ENCODE assay signal across 8 cellular contexts in the genomic region with DNA sequence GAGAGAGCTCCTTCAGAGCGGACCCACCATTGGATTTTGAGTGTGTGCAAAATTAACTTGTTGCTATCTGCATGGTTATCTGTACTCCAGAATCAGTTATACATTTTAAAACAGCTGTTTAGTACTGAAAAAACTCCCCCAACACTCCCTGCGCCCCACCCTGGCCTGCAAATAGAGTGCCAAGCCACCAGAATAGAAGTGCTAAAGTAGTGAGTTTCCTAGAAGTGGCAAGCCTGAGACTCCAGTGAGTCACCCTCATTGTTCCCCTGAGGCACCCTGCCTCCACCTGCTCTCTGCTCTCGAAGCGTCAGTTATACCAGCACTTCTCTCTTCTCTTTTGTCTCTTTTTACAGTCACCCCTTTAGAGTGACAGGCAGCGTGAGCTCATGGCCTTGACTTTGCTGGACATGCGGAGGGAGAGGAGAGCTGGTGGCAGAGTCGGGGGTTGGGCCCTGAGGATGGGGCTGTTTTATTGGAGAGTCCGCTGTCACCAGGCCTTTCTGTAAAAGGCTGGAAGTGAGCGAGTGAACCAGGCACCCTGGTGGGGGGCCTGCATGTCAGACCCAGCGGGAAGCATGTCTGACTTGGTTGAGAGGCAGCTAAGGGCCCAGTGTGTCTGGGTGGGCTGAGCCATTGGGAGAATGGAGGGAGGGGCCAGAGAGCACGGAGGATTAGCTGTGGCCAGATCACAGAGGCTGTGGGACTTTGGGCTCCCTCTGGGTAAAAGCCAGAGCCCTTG. TPM values are rescaled to one million over a fixed set of nuclear protein-coding genes. Genes with fewer than 3 reads are reported as not detected.
DNase-seq lines count a peak whose midpoint lies in the region; ATAC-seq and TF ChIP-seq lines count a peak whose summit lies in the region.

No MANE protein-coding gene starts in this region.

- no peaks in the 10 kb centered on the region for H3K9me3 Mint-ChIP-seq in activated CD4-positive, alpha-beta T cell treated with anti-CD3 and anti-CD28 coated beads, Interleukin-2, amount 10 ng/mL, durations not matched to agents 7 days and 5 days
- H3K9me3 Mint-ChIP-seq in endodermal cell = no peaks in the 10 kb centered on the region

- no peaks in the 10 kb centered on the region for H3K27me3 ChIP-seq in endodermal cell (ENCODE audit: control insufficient read depth, insufficient read depth, low read length, poor library complexity, severe bottlenecking)

- no peaks in the 10 kb centered on the region for H3K9me3 ChIP-seq in endodermal cell (ENCODE audit: control insufficient read depth, low read length)

- peaks cover 91% of the 10 kb centered on the region for H3K4me1 Mint-ChIP-seq in activated CD4-positive, alpha-beta T cell treated with anti-CD3 and anti-CD28 coated beads, Interleukin-2, amount 10 ng/mL, durations not matched to agents 7 days and 5 days
- peaks cover 57% of the 10 kb centered on the region for H3K4me1 Mint-ChIP-seq in endodermal cell

- CTCF ChIA-PET in activated CD4-positive, alpha-beta T cell treated with anti-CD3 and anti-CD28 coated beads, Interleukin-2, amount 10 ng/mL, durations not matched to agents 7 days and 5 days (lab: Charles Lee) = interaction anchor here (0.6 to 2.4 kb wide), 8 partner anchors 9 to 288 kb away, joined by 3 to 9 read pairs (median 4); no protein-coding TSS in a partner anchor

- H3K27ac Mint-ChIP-seq in activated CD4-positive, alpha-beta T cell treated with anti-CD3 and anti-CD28 coated beads, Interleukin-2, amount 10 ng/mL, durations not matched to agents 7 days and 5 days = peak overlapping the region; percentile 84
- H3K27ac Mint-ChIP-seq in endodermal cell = peak overlapping the region; percentile 45

- WGBS in endodermal cell (ENCODE audit: insufficient coverage in 1 of 2, insufficient read length in 1 of 2), 2 experiments = 60% methylated on average over 11 of the region's 11 CpGs; no CpG with 5 or more reads in 1 of the 2 experiments

- TF ChIP-seq CTCF in endodermal cell (conservative IDR thresholded peaks at IDR 0.05) = no peak

- POLR2A ChIA-PET in activated CD4-positive, alpha-beta T cell treated with anti-CD3 and anti-CD28 coated beads, Interleukin-2, amount 10 ng/mL, durations not matched to agents 7 days and 5 days (lab: Charles Lee) = no interaction called here

- DNase-seq in NCI-H1092 (lab: John Stamatoyannopoulos, UW) (peak; percentile 68), endodermal cell (peak; percentile 83), putamen (ENCODE audit: low spot score) (peak; percentile 49), hippocampal formation (lab: John Stamatoyannopoulos, UW) (no peak)
- DNase-seq in activated CD4-positive, alpha-beta T cell treated with anti-CD3 and anti-CD28 coated beads, Interleukin-2, amount 10 ng/mL, durations not matched to agents 7 days and 5 days = peak; percentile 48

- H3K27ac ChIP-seq in endodermal cell (ENCODE audit: low read depth, low read length) = peak overlapping the region; percentile 49

- H3K36me3 ChIP-seq in endodermal cell (ENCODE audit: control insufficient read depth, insufficient read depth, low read length) = no peaks in the 10 kb centered on the region

- H3K36me3 Mint-ChIP-seq in activated CD4-positive, alpha-beta T cell treated with anti-CD3 and anti-CD28 coated beads, Interleukin-2, amount 10 ng/mL, durations not matched to agents 7 days and 5 days (ENCODE audit: low read depth) = peaks cover 12% of the 10 kb centered on the region
- no peaks in the 10 kb centered on the region for H3K36me3 Mint-ChIP-seq in endodermal cell (ENCODE audit: low read depth)

- H3K4me3 Mint-ChIP-seq in activated CD4-positive, alpha-beta T cell treated with anti-CD3 and anti-CD28 coated beads, Interleukin-2, amount 10 ng/mL, durations not matched to agents 7 days and 5 days = peak overlapping the region; percentile 49
- no peak overlapping the region for H3K4me3 Mint-ChIP-seq in endodermal cell

- ATAC-seq in GM18511 (IDR thresholded peaks at IDR 0.05; ENCODE audit: unreplicated experiment) = peak; percentile 69
- peak; percentile 66 for ATAC-seq in HG02642 (IDR thresholded peaks at IDR 0.05; ENCODE audit: poor library complexity, unreplicated experiment)
- no peak for ATAC-seq in HG02970 (IDR thresholded peaks at IDR 0.05; ENCODE audit: low FRiP score, unreplicated experiment)

- no peaks in the 10 kb centered on the region for H3K27me3 Mint-ChIP-seq in activated CD4-positive, alpha-beta T cell treated with anti-CD3 and anti-CD28 coated beads, Interleukin-2, amount 10 ng/mL, durations not matched to agents 7 days and 5 days
- H3K27me3 Mint-ChIP-seq in endodermal cell (ENCODE audit: insufficient read depth) = no peaks in the 10 kb centered on the region

- H3K4me3 ChIP-seq in endodermal cell (ENCODE audit: low read length) = no peak overlapping the region

- H3K9ac ChIP-seq in endodermal cell (ENCODE audit: extremely low read depth, low read length, poor library complexity, severe bottlenecking) = no peak overlapping the region

- H3K4me1 ChIP-seq in endodermal cell (ENCODE audit: control insufficient read depth, insufficient read depth, low read length) = peaks cover 22% of the 10 kb centered on the region

RNA-seq across cellular contexts. Expression of a gene that starts 10.4 kb away (rescaled TPM):
- total RNA-seq in activated CD4-positive, alpha-beta T cell treated with anti-CD3 and anti-CD28 coated beads, Interleukin-2, amount 10 ng/mL, durations not matched to agents 7 days and 5 days = 10 to 100 TPM; 62.8 to 65.0 TPM
- total RNA-seq in endodermal cell = 100 to 1,000 TPM; 103 to 130 TPM
- polyA plus RNA-seq in endodermal cell (2013, experiment 1 of 2) = 42.4 TPM
- 45.1 TPM for polyA plus RNA-seq in endodermal cell (2013, experiment 2 of 2)

Comparison
In these comparisons a context has a peak if more than half of its experiments do, and no peak if none do; other contexts are left out.
1. DNase-seq: peak in NCI-H1092 (single experiment), activated CD4-positive, alpha-beta T cell treated with anti-CD3 and anti-CD28 coated beads, Interleukin-2, amount 10 ng/mL, durations not matched to agents 7 days and 5 days (single experiment), endodermal cell (single experiment) and putamen (single experiment); none in hippocampal formation (0 of 2).